23 cellular contexts compared by ENCODE assay signal in the genomic region with DNA sequence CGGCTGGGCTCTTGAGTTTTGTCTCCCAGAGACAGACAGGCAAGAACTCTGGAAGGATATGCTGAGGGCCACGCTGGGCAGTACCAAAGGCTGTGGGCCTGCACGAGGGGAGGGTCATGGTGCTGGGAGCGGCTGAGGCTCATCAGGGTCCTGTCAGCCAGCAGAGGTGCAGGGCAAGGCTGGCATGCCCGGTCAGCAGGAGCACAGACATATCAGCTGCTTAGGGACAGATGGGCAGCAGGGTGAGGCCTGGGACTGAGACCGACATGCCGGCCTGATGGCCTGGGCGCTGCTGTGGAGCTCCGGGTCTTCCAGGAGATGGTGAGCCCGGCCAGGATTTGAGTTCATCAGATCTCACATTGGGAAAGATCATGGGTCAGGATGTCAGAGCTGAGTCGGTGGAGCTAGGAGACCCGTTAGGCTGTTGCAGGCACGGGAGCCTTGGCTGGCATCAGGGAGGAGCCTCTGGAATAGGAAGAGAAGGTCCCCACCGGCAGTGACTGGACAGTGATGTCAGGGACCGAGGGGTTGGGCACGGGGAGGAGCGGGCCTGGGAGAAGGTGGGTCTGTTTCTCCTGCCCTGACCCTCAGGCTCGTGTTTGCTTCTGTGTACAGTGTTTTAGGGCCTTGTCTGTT. TPM values are rescaled to one million over a fixed set of nuclear protein-coding genes. Genes with fewer than 3 reads are reported as not detected.
A peak's percentile ranks its signal among the peaks of the same experiment; 100 is the strongest.
DNase-seq lines count a peak whose midpoint lies in the region; ATAC-seq and TF ChIP-seq lines count a peak whose summit lies in the region.
"Had no signal": no experiment of that assay in that cellular context is flagged by ENCODE, and none has a peak within 500 bp of the region (broad histone marks: within the 10 kb centered on the region; RNA-seq: fewer than 3 reads in every experiment).

No MANE protein-coding gene starts in this region.

- H3K27ac ChIP-seq in heart left ventricle (no peak overlapping the region), liver (ENCODE audit: low read depth in 1 of 2, low read length in 2 of 2) (peak overlapping the region; percentile 23 to 48)
- H3K27ac ChIP-seq: BLaER1, breast epithelium, epithelial cell of prostate, hepatocyte, KMS-11, lower lobe of right lung, vagina had no signal

- H3K9ac ChIP-seq in liver (ENCODE audit: low read depth in 1 of 2, low read length in 2 of 2), result no peak overlapping the region
- H3K9ac ChIP-seq: BLaER1, KMS-11 had no signal

- no peaks in the 10 kb centered on the region for H3K9me3 ChIP-seq in heart left ventricle
- no peaks in the 10 kb centered on the region for H3K9me3 ChIP-seq in liver (ENCODE audit: control insufficient read depth in 4 of 4, low read length in 3 of 4)
- H3K9me3 ChIP-seq: BLaER1, breast epithelium, lower lobe of right lung, vagina had no signal

- 87 to 93% (median 93%) methylated on average over 18 of the region's 18 CpGs for WGBS in heart left ventricle, 4 donors
- whole genome bisulfite sequencing in liver, result 91% methylated on average over 18 of the region's 18 CpGs

- H3K36me3 ChIP-seq in heart left ventricle (peaks cover 3 to 100% (median 94%) of the 10 kb centered on the region in 9 donors), liver (ENCODE audit: control insufficient read depth in 4 of 4, insufficient read depth in 3 of 4, low read depth in 1 of 4, low read length in 3 of 4) (peaks cover 24 to 64% (median 46%) of the 10 kb centered on the region in 4 donors)

- no peak for TF ChIP-seq RAD21 in liver (IDR thresholded peaks at IDR 0.05)

- intact Hi-C loops in Right ventricle myocardium inferior (cut with DNase I), result no loop called here
- intact Hi-C loops in heart left ventricle (cut with DNase I), result no loop called here

- TF ChIP-seq CTCF in heart left ventricle (IDR thresholded peaks at IDR 0.05) (no peak), liver (IDR thresholded peaks at IDR 0.05; ENCODE audit: low read depth, low read length, missing input control) (no peak)

- H3K4me3 ChIP-seq in heart left ventricle (no peak overlapping the region), liver (ENCODE audit: low read depth in 1 of 3, low read length in 3 of 3) (no peak overlapping the region)
- H3K4me3 ChIP-seq: BLaER1, breast epithelium, hepatocyte, lower lobe of right lung, vagina had no signal

- peak; percentile 63 for DNase-seq in Right ventricle myocardium inferior (ENCODE audit: missing footprints)
- DNase-seq in heart left ventricle, result no peak
- DNase-seq in ureter (ENCODE audit: low spot score), result peak; percentile 27
- no peak for DNase-seq in SHP77 (lab: John Stamatoyannopoulos, UW)
- DNase-seq: lower lobe of right lung; MV-4-11; NCI-H1694 treated with DMSO at 0.1 percent for 48 hours; retina; stimulated activated CD4-positive, alpha-beta T cell treated with anti-CD3 and anti-CD28 coated beads, Interleukin-4, amount 100 ng/mL, for 4 hours had no signal

- TF ChIP-seq POLR2A in heart left ventricle (IDR thresholded peaks at IDR 0.05), result no peak

- H3K27me3 ChIP-seq in heart left ventricle (no peaks in the 10 kb centered on the region), liver (ENCODE audit: control insufficient read depth in 4 of 4, insufficient read depth in 4 of 4, low read length in 3 of 4) (no peaks in the 10 kb centered on the region)
- H3K27me3 ChIP-seq: BLaER1, breast epithelium, hepatocyte, vagina had no signal

- ATAC-seq in Right ventricle myocardium inferior (no peak), heart left ventricle (no peak), GM19455 (IDR thresholded peaks at IDR 0.05; ENCODE audit: unreplicated experiment) (no peak)
- ATAC-seq: activated CD4-positive, CD25-positive, alpha-beta regulatory T cell treated with anti-CD3 and anti-CD28 coated beads, Interleukin-2, amount 50 U/mL, for 24 hours; lower lobe of right lung had no signal

- H3K4me1 ChIP-seq in heart left ventricle (peaks cover 0 to 3% (median 0%) of the 10 kb centered on the region in 12 donors), liver (ENCODE audit: control insufficient read depth in 4 of 4, insufficient read depth in 4 of 4, low read length in 3 of 4) (peaks cover 9 to 55% (median 40%) of the 10 kb centered on the region in 4 donors)
- H3K4me1 ChIP-seq: breast epithelium, lower lobe of right lung, vagina had no signal

TF ChIP-seq in liver, 16 proteins besides CTCF, POLR2A, EP300 and RAD21:
- TF ChIP-seq FOXA1 (IDR thresholded peaks at IDR 0.05), result no peak
- TF ChIP-seq NR2F2 (IDR thresholded peaks at IDR 0.05), result no peak
- TF ChIP-seq, protein P1, sequence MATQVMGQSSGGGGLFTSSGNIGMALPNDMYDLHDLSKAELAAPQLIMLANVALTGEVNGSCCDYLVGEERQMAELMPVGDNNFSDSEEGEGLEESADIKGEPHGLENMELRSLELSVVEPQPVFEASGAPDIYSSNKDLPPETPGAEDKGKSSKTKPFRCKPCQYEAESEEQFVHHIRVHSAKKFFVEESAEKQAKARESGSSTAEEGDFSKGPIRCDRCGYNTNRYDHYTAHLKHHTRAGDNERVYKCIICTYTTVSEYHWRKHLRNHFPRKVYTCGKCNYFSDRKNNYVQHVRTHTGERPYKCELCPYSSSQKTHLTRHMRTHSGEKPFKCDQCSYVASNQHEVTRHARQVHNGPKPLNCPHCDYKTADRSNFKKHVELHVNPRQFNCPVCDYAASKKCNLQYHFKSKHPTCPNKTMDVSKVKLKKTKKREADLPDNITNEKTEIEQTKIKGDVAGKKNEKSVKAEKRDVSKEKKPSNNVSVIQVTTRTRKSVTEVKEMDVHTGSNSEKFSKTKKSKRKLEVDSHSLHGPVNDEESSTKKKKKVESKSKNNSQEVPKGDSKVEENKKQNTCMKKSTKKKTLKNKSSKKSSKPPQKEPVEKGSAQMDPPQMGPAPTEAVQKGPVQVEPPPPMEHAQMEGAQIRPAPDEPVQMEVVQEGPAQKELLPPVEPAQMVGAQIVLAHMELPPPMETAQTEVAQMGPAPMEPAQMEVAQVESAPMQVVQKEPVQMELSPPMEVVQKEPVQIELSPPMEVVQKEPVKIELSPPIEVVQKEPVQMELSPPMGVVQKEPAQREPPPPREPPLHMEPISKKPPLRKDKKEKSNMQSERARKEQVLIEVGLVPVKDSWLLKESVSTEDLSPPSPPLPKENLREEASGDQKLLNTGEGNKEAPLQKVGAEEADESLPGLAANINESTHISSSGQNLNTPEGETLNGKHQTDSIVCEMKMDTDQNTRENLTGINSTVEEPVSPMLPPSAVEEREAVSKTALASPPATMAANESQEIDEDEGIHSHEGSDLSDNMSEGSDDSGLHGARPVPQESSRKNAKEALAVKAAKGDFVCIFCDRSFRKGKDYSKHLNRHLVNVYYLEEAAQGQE (IDR thresholded peaks at IDR 0.05), result no peak
- TF ChIP-seq GABPA (IDR thresholded peaks at IDR 0.05 in 1 of 2, conservative IDR thresholded peaks at IDR 0.05 in 1 of 2), result no peak
- TF ChIP-seq FOXA2 (IDR thresholded peaks at IDR 0.05), result no peak
- no peak for TF ChIP-seq EGR1 (IDR thresholded peaks at IDR 0.05; ENCODE audit: low read depth in 2 of 2)
- no peak for TF ChIP-seq SP1 (IDR thresholded peaks at IDR 0.05)

RNA-seq across cellular contexts. Expression of a gene that starts 18.8 kb away (rescaled TPM):
- 66.4 TPM for total RNA-seq in Right ventricle myocardium inferior
- 100 to 1,000 TPM in 1 of 9 donors, 10 to 100 TPM in 8; 38.3 to 162 (median 76.3) TPM for total RNA-seq in heart left ventricle
- 10 to 100 TPM; 50.1 to 90.4 TPM for polyA plus RNA-seq in heart left ventricle
- 100 to 1,000 TPM in 1 of 2 donors, 10 to 100 TPM in 1; 65.5 to 167 TPM for total RNA-seq in liver
- polyA plus RNA-seq in liver, result 100 to 1,000 TPM; 123 to 159 TPM
- 344 TPM for total RNA-seq in ureter

RNA-seq across cellular contexts. Expression of a gene that starts 19.3 kb away (rescaled TPM):
- total RNA-seq in Right ventricle myocardium inferior (not detected), heart left ventricle (not detected), liver (1 to 10 TPM in 1 of 2 donors, under 1 TPM in 1; 0.09 to 8.2 TPM), ureter (0.31 TPM)
- polyA plus RNA-seq in heart left ventricle (under 1 TPM in 1 of 2 donors, not detected in 1; 0.03 TPM), liver (10 to 100 TPM in 1 of 2 donors, 1 to 10 TPM in 1; 3.4 to 21.1 TPM)
- total RNA-seq: A673, dermis microvascular lymphatic vessel endothelial cell, fibroblast of villous mesenchyme, H4, hepatocyte, lower lobe of right lung had no signal

RNA-seq across cellular contexts. Expression of a gene that starts 57.9 kb away (rescaled TPM):
- total RNA-seq in Right ventricle myocardium inferior, result 4.6 TPM
- total RNA-seq in heart left ventricle, result 10 to 100 TPM in 3 of 9 donors, 1 to 10 TPM in 6; 1.3 to 13.6 (median 6.3) TPM
- polyA plus RNA-seq in heart left ventricle, result 10 to 100 TPM in 1 of 2 donors, 1 to 10 TPM in 1; 1.9 to 14.2 TPM
- total RNA-seq in liver, result under 1 TPM; 0.08 to 0.19 TPM
- under 1 TPM in 1 of 2 donors, not detected in 1; 0.06 TPM for polyA plus RNA-seq in liver
- not detected for total RNA-seq in ureter
- total RNA-seq: A673; activated T-helper 2 cell treated with anti-CD3 and anti-CD28 coated beads, Interferon-gamma antibody, Interleukin-2, Interleukin-4, amounts not matched to agents 10 μg/mL and 5 μg/mL and 100 μg/mL, durations not matched to agents 14 hours and 24 hours and 36 hours; dermis microvascular lymphatic vessel endothelial cell; fibroblast of villous mesenchyme; H4; lower lobe of right lung; vagina had no signal

Comparison
In these comparisons a context has a peak if more than half of its experiments do, and no peak if none do; other contexts are left out.
1. DNase-seq: peak in Right ventricle myocardium inferior (single experiment) and ureter (single experiment); none in heart left ventricle (0 of 5) and SHP77 (0 of 2).
2. H3K27ac ChIP-seq: peak in liver (2 of 2); none in heart left ventricle (0 of 12).